Comparison of ENCODE assay signal across 8 cellular contexts in genomic region chr5:139403418-139403786, GRCh38. TPM values are rescaled to one million over a fixed set of nuclear protein-coding genes. Genes with fewer than 3 reads are reported as not detected.
DNase-seq lines count a peak whose midpoint lies in the region; ATAC-seq and TF ChIP-seq lines count a peak whose summit lies in the region.

No MANE protein-coding gene starts in this region.

- DNase-seq in stimulated activated naive CD8-positive, alpha-beta T cell treated with anti-CD3 and anti-CD28 coated beads, Interleukin-15, Interleukin-2, amounts not matched to agents 100 U/mL and 50 U/mL, for 24 hours, result no peak
- no peak for DNase-seq in breast epithelium (ENCODE audit: low spot score in 2 of 2)
- DNase-seq in GM13976 (ENCODE audit: low spot score), result no peak
- DNase-seq in NCI-H187 (lab: John Stamatoyannopoulos, UW), result no peak
- DNase-seq in NCI-H446 (lab: John Stamatoyannopoulos, UW), result no peak

- no peaks in the 10 kb centered on the region for H3K27me3 Mint-ChIP-seq in stimulated activated naive CD8-positive, alpha-beta T cell treated with anti-CD3 and anti-CD28 coated beads, Interleukin-15, Interleukin-2, amounts not matched to agents 100 ng/mL and 50 ng/mL, for 24 hours

- peak overlapping the region; percentile 44 to 69 (median 57) for H3K4me3 ChIP-seq in breast epithelium
- peak overlapping the region; percentile 52 for H3K4me3 ChIP-seq in mesodermal cell (ENCODE audit: extremely low read depth, insufficient read depth, low read length, poor library complexity, severe bottlenecking)

- TF ChIP-seq CTCF in breast epithelium (IDR thresholded peaks at IDR 0.05), result no peak
- no peak for TF ChIP-seq CTCF in GM13976 (IDR thresholded peaks at IDR 0.05; ENCODE audit: borderline replicate concordance, control extremely low read depth, extremely low read depth, insufficient read depth, missing control alignments)

- in situ Hi-C loops in GM13976 (cut with MboI; ENCODE audit: low sequenced_read_pairs, unreplicated experiment), result loop anchor here (25.0 kb wide), 1 partner anchor 359 kb away; no protein-coding TSS in a partner anchor

- WGBS in mesodermal cell (ENCODE audit: insufficient coverage in 2 of 2), 2 experiments, result 40 to 53% methylated on average over 6 to 7 of the region's 7 CpGs

- H3K27me3 ChIP-seq in breast epithelium, result no peaks in the 10 kb centered on the region

- peak overlapping the region; percentile 94 for H3K4me3 Mint-ChIP-seq in stimulated activated naive CD8-positive, alpha-beta T cell treated with anti-CD3 and anti-CD28 coated beads, Interleukin-15, Interleukin-2, amounts not matched to agents 100 ng/mL and 50 ng/mL, for 24 hours

- H3K27ac Mint-ChIP-seq in stimulated activated naive CD8-positive, alpha-beta T cell treated with anti-CD3 and anti-CD28 coated beads, Interleukin-15, Interleukin-2, amounts not matched to agents 100 ng/mL and 50 ng/mL, for 24 hours, result peak overlapping the region; percentile 100

- no peak for TF ChIP-seq POLR2A in breast epithelium (IDR thresholded peaks at IDR 0.05)

- H3K4me1 Mint-ChIP-seq in stimulated activated naive CD8-positive, alpha-beta T cell treated with anti-CD3 and anti-CD28 coated beads, Interleukin-15, Interleukin-2, amounts not matched to agents 100 ng/mL and 50 ng/mL, for 24 hours (ENCODE audit: low read depth), result peaks cover 43% of the 10 kb centered on the region

- intact Hi-C loops in breast epithelium (cut with DNase I; ENCODE audit: low total_unique reads), result no loop called here

- peak overlapping the region; percentile 94 for H3K27ac ChIP-seq in breast epithelium
- H3K27ac ChIP-seq in mesodermal cell (ENCODE audit: low read depth, low read length, severe bottlenecking), result peak overlapping the region; percentile 98

- no peaks in the 10 kb centered on the region for H3K9me3 Mint-ChIP-seq in stimulated activated naive CD8-positive, alpha-beta T cell treated with anti-CD3 and anti-CD28 coated beads, Interleukin-15, Interleukin-2, amounts not matched to agents 100 ng/mL and 50 ng/mL, for 24 hours

- ATAC-seq in stimulated activated naive CD8-positive, alpha-beta T cell treated with anti-CD3 and anti-CD28 coated beads, Interleukin-15, Interleukin-2, amounts not matched to agents 100 U/mL and 50 U/mL, for 24 hours, result no peak
- ATAC-seq in GM21515 (IDR thresholded peaks at IDR 0.05; ENCODE audit: unreplicated experiment), result no peak

- no peaks in the 10 kb centered on the region for H3K9me3 ChIP-seq in breast epithelium
- H3K9me3 ChIP-seq in mesodermal cell (ENCODE audit: control insufficient read depth, low read length), result no peaks in the 10 kb centered on the region

- H3K4me1 ChIP-seq in breast epithelium (no peaks in the 10 kb centered on the region), mesodermal cell (ENCODE audit: control insufficient read depth, insufficient read depth, low read length, poor library complexity, severe bottlenecking) (peaks cover 6% of the 10 kb centered on the region)

- H3K36me3 Mint-ChIP-seq in stimulated activated naive CD8-positive, alpha-beta T cell treated with anti-CD3 and anti-CD28 coated beads, Interleukin-15, Interleukin-2, amounts not matched to agents 100 ng/mL and 50 ng/mL, for 24 hours (ENCODE audit: low read depth), result no peaks in the 10 kb centered on the region

- H3K36me3 ChIP-seq in breast epithelium (no peaks in the 10 kb centered on the region), mesodermal cell (ENCODE audit: control insufficient read depth, insufficient read depth, low read length) (peaks cover 15% of the 10 kb centered on the region)

RNA-seq across cellular contexts. Expression of gene SPATA24, which starts 0.5 kb away (rescaled TPM):
- total RNA-seq in breast epithelium, result 1 to 10 TPM in 2 of 3 donors, under 1 TPM in 1; 0.98 to 2.4 (median 2.2) TPM
- 6.7 TPM for polyA plus RNA-seq in mesodermal cell (2013, experiment 1 of 2)
- polyA plus RNA-seq in mesodermal cell (2013, experiment 2 of 2), result 6.7 TPM

RNA-seq across cellular contexts. Expression of gene PROB1, which starts 8.5 kb away (rescaled TPM):
- total RNA-seq in breast epithelium, result 1 to 10 TPM in 1 of 3 donors, under 1 TPM in 2; 0.32 to 1.3 (median 0.73) TPM
- polyA plus RNA-seq in mesodermal cell (2013, experiment 1 of 2), result 1.1 TPM
- polyA plus RNA-seq in mesodermal cell (2013, experiment 2 of 2), result 0.91 TPM

RNA-seq across cellular contexts. Expression of gene MZB1, which starts 13.7 kb away (rescaled TPM):
- 10 to 100 TPM in 1 of 3 donors, 1 to 10 TPM in 1, not detected in 1; 8.6 to 35.4 TPM for total RNA-seq in breast epithelium
- not detected for polyA plus RNA-seq in mesodermal cell (2013, experiment 1 of 2)
- polyA plus RNA-seq in mesodermal cell (2013, experiment 2 of 2), result not detected

RNA-seq across cellular contexts. Expression of gene SLC23A1, which starts 20.3 kb away (rescaled TPM):
- 1 to 10 TPM in 1 of 3 donors, under 1 TPM in 1, not detected in 1; 0.33 to 1.0 TPM for total RNA-seq in breast epithelium
- not detected for polyA plus RNA-seq in mesodermal cell (2013, experiment 1 of 2)
- not detected for polyA plus RNA-seq in mesodermal cell (2013, experiment 2 of 2)

RNA-seq across cellular contexts. Expression of gene DNAJC18, which starts 35.9 kb away (rescaled TPM):
- total RNA-seq in breast epithelium, result 1 to 10 TPM; 5.4 to 9.5 (median 7.6) TPM
- 34.9 TPM for polyA plus RNA-seq in mesodermal cell (2013, experiment 1 of 2)
- polyA plus RNA-seq in mesodermal cell (2013, experiment 2 of 2), result 45.0 TPM
